8 cellular contexts compared by ENCODE assay signal in the genomic region with DNA sequence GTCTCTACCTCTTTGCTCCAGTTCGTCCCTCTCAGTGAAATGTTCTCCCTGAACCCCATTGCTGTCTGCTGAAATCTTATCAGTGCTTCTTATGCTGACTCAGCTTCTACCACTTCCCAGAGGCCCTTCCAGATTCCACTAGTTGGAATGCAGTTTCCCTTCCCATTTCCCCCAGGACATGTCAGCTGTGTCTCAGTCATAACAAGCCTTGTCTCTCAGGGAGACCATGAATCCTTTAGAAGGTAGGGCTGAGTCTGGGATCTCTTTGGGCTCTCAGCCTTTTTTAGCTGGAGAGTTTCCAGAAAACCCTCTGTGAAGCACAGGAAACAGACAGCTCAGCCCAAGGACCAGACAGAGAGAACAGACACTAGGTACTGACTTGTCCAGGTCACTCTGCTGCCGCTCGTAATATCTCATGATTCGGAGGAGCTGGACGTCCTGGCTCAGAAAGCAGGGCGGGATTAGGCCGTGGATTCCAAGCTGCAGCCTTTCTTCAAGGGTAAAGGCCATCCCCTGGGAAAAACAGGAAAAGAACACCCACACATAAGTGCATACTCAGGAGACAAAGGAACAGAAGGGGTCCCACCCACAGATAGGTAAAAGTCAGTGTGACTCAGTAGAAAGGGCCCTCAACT.
DNase-seq lines count a peak whose midpoint lies in the region; ATAC-seq and TF ChIP-seq lines count a peak whose summit lies in the region.

No MANE protein-coding gene starts in this region.

- no peak overlapping the region for H4K5ac ChIP-seq in mesendoderm (ENCODE audit: low read length)

- no peak overlapping the region for H3K4me2 ChIP-seq in PC-3 (ENCODE audit: low read length)
- no peak overlapping the region for H3K4me2 ChIP-seq in mesendoderm (ENCODE audit: low read length)

- H3K56ac ChIP-seq in mesendoderm (ENCODE audit: low read length), result peak overlapping the region; percentile 57

- H2AK5ac ChIP-seq in mesendoderm (ENCODE audit: low read length), result no peak overlapping the region

- no peak overlapping the region for H2BK15ac ChIP-seq in mesendoderm (replicated peaks; ENCODE audit: low read depth)

- no peak for TF ChIP-seq EP300 in upper lobe of left lung (IDR thresholded peaks at IDR 0.05)

- H3K9me3 ChIP-seq in PC-3 (ENCODE audit: low read length) (no peaks in the 10 kb centered on the region), upper lobe of left lung (no peaks in the 10 kb centered on the region)

- H4K20me1 ChIP-seq in PC-3 (ENCODE audit: low read length), result no peaks in the 10 kb centered on the region

- H3K79me2 ChIP-seq in PC-3 (ENCODE audit: low read length) (no peaks in the 10 kb centered on the region), mesendoderm (ENCODE audit: control insufficient read depth, insufficient read depth, low read length) (no peaks in the 10 kb centered on the region)

- POLR2A ChIA-PET in PC-3 (lab: Charles Lee; ENCODE audit: unreplicated experiment), result no interaction called here

- WGBS in mesendoderm (ENCODE audit: extremely low coverage, insufficient coverage, low lambda C conversion rate), result no CpG with 5 or more reads among the region's 7 CpGs
- WGBS in upper lobe of left lung, 2 donors, result 74 to 82% methylated on average over 7 of the region's 7 CpGs

- H3K4me3 ChIP-seq in PC-3 (ENCODE audit: low read length), result no peak overlapping the region
- no peak overlapping the region for H3K4me3 ChIP-seq in mesendoderm (ENCODE audit: low read length)
- no peak overlapping the region for H3K4me3 ChIP-seq in upper lobe of left lung

- intact Hi-C loops in PC-3 (cut with micrococcal nuclease), result no loop called here

- DNase-seq in PC-3, result peak; percentile 31
- DNase-seq in mesendoderm, result peak; percentile 85
- DNase-seq in upper lobe of left lung, result no peak
- DNase-seq in NCI-H2196 (lab: John Stamatoyannopoulos, UW; ENCODE audit: unreplicated experiment), result no peak
- DNase-seq in COR-L47 (lab: John Stamatoyannopoulos, UW), result no peak
- no peak for DNase-seq in RPMI8226
- DNase-seq in midbrain (lab: John Stamatoyannopoulos, UW), result no peak

- H3K4me1 ChIP-seq in PC-3 (ENCODE audit: insufficient read depth, low read length) (peaks cover 6% of the 10 kb centered on the region), mesendoderm (ENCODE audit: control insufficient read depth, low read depth, low read length) (peaks cover 5% of the 10 kb centered on the region), upper lobe of left lung (peaks cover 0 to 15% (median 10%) of the 10 kb centered on the region in 4 donors)

- no peak for TF ChIP-seq POLR2A in upper lobe of left lung (IDR thresholded peaks at IDR 0.05)

- no peaks in the 10 kb centered on the region for H3K27me3 ChIP-seq in PC-3 (ENCODE audit: low read length)
- H3K27me3 ChIP-seq in mesendoderm (ENCODE audit: insufficient read depth, low read length, poor library complexity), result no peaks in the 10 kb centered on the region
- no peaks in the 10 kb centered on the region for H3K27me3 ChIP-seq in upper lobe of left lung

- no peak overlapping the region for H2BK5ac ChIP-seq in mesendoderm (ENCODE audit: low read length)

- H2BK120ac ChIP-seq in mesendoderm (ENCODE audit: low read depth, low read length), result no peak overlapping the region

- ATAC-seq in PC-3 (no peak; the same call in 1 of the 2 replicates), esophagus mucosa (peak; percentile 12), upper lobe of left lung (ENCODE audit: low FRiP score in 2 of 2) (peak; percentile 71 to 84)

- H3K23ac ChIP-seq in mesendoderm (ENCODE audit: low read length), result peak overlapping the region; percentile 74

- H3K79me1 ChIP-seq in mesendoderm (ENCODE audit: low read length), result no peaks in the 10 kb centered on the region

- no peaks in the 10 kb centered on the region for H3K36me3 ChIP-seq in PC-3 (ENCODE audit: low read depth, low read length)
- H3K36me3 ChIP-seq in mesendoderm (ENCODE audit: control insufficient read depth, insufficient read depth, low read length), result no peaks in the 10 kb centered on the region
- H3K36me3 ChIP-seq in upper lobe of left lung, result no peaks in the 10 kb centered on the region

- TF ChIP-seq CTCF in PC-3 (conservative IDR thresholded peaks at IDR 0.05; ENCODE audit: low read depth, low read length) (no peak), upper lobe of left lung (IDR thresholded peaks at IDR 0.05) (no peak)

- no peak overlapping the region for H3K4ac ChIP-seq in mesendoderm (ENCODE audit: low read depth, low read length)

- BruUV-seq in PC-3 (replicated peaks; lab: Mats Ljungman, UMichigan), result no TSS peak

- H3K27ac ChIP-seq in PC-3 (ENCODE audit: low read length), result no peak overlapping the region
- no peak overlapping the region for H3K27ac ChIP-seq in mesendoderm (ENCODE audit: low read depth, low read length)
- H3K27ac ChIP-seq in upper lobe of left lung, result peak overlapping the region; percentile 60 to 82 (median 80)

- CTCF ChIA-PET in PC-3 (lab: Charles Lee), result no interaction called here

- no peak overlapping the region for H3K18ac ChIP-seq in mesendoderm (ENCODE audit: low read length)

- H4K8ac ChIP-seq in mesendoderm (ENCODE audit: low read depth, low read length), result no peak overlapping the region

- H3K9ac ChIP-seq in PC-3 (ENCODE audit: low read length) (no peak overlapping the region), mesendoderm (ENCODE audit: low read length) (no peak overlapping the region)

- H3K9me2 ChIP-seq in PC-3 (replicated peaks; ENCODE audit: low read length), result no peaks in the 10 kb centered on the region

- no peak overlapping the region for H2AFZ ChIP-seq in PC-3 (ENCODE audit: low read length)

- H3F3A ChIP-seq in PC-3 (ENCODE audit: low read length, unreplicated experiment), result no peaks in the 10 kb centered on the region

Comparison
In these comparisons a context has a peak if more than half of its experiments do, and no peak if none do; other contexts are left out.
1. DNase-seq: peak in PC-3 (single experiment) and mesendoderm (single experiment); none in upper lobe of left lung (0 of 2), NCI-H2196 (single experiment), COR-L47 (single experiment), RPMI8226 (single experiment) and midbrain (single experiment).
2. H3K27ac ChIP-seq: peak in upper lobe of left lung (4 of 4); none in PC-3 (single experiment) and mesendoderm (single experiment).